8 cellular contexts compared by ENCODE assay signal in the genomic region with DNA sequence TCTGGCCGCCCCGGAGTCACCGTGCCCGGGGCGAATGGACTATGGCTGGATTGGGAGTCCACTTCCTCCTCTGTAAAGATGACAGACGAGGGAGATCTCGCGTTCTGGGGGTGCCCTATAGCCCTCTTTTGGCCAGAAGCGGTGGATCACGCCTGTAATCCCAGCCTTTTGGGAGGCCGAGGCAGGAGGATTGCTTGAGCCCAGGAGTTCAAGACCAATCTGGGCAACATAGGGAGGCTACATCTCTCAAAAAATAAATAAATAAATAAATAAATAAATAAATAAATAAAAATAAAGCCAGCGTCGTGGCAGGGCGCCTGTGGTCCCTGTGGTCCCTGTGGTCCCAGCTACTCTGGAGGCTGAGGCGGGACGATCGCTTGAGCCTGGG. TPM values are rescaled to one million over a fixed set of nuclear protein-coding genes. Genes with fewer than 3 reads are reported as not detected.
DNase-seq lines count a peak whose midpoint lies in the region; ATAC-seq and TF ChIP-seq lines count a peak whose summit lies in the region.
"Not testable (repeated sequence)": the region's sequence is repeated elsewhere in the genome, so short reads cannot be mapped to it uniquely, and the experiment has no call there.

No MANE protein-coding gene starts in this region.

- not testable (repeated sequence) for H3K9me3 ChIP-seq in BLaER1 treated with 17β-estradiol and CSF1 and Interleukin-3, amounts not matched to agents 10 nM and 100 nM (replicated peaks in 1 of 11); Panc1 (ENCODE audit: control insufficient read depth, insufficient read depth, low read depth, low read length); ectodermal cell (ENCODE audit: control insufficient read depth, low read length); iPS-15b (ENCODE audit: control insufficient read depth, insufficient read depth, low read length); neural cell (ENCODE audit: low read length); stomach

- not testable (repeated sequence) for BruUV-seq in Panc1 (replicated peaks; lab: Mats Ljungman, UMichigan)

- H3K36me3 Mint-ChIP-seq in activated naive CD4-positive, alpha-beta T cell treated with anti-CD3 and anti-CD28 coated beads for 36 hours (ENCODE audit: low read depth), result not testable (repeated sequence)

- POLR2A ChIA-PET in Panc1 (lab: Charles Lee), result not testable (repeated sequence)

- peak overlapping the region; percentile 83 for H3K4me3 Mint-ChIP-seq in activated naive CD4-positive, alpha-beta T cell treated with anti-CD3 and anti-CD28 coated beads for 36 hours

- DNase-seq in Panc1 (ENCODE audit: low read depth, low spot score); stomach: not testable (repeated sequence)
- DNase-seq in activated naive CD4-positive, alpha-beta T cell treated with anti-CD3 and anti-CD28 coated beads for 36 hours, result peak; percentile 12

- intact Hi-C loops in Panc1 (cut with micrococcal nuclease; ENCODE audit: unreplicated experiment); stomach (cut with DNase I; ENCODE audit: low total_unique reads): not testable (repeated sequence)
- intact Hi-C loops in activated naive CD4-positive, alpha-beta T cell treated with anti-CD3 and anti-CD28 coated beads for 36 hours (cut with micrococcal nuclease), result loop anchor here (10.0 kb wide), 1 partner anchor 751 kb away; the partner anchor contains the start of gene MAPK8

- H3K4me1 ChIP-seq in BLaER1 treated with 17β-estradiol and CSF1 and Interleukin-3, amounts not matched to agents 10 nM and 100 nM, result peaks cover 0 to 12% (median 3%) of the 10 kb centered on the region in 10 experiments; a peak in 9 of 20 replicates
- H3K4me1 ChIP-seq in Panc1 (ENCODE audit: control insufficient read depth, insufficient read depth, low read length); ectodermal cell (ENCODE audit: control insufficient read depth, insufficient read depth, low read length); iPS-15b (ENCODE audit: control insufficient read depth, insufficient read depth, low read length); stomach: not testable (repeated sequence)

- not testable (repeated sequence) for H3K79me2 ChIP-seq in neural cell (replicated peaks; ENCODE audit: insufficient read depth, low read length)

- peak overlapping the region; percentile 63 for H3K27ac Mint-ChIP-seq in activated naive CD4-positive, alpha-beta T cell treated with anti-CD3 and anti-CD28 coated beads for 36 hours

- 16 to 21% methylated on average over 6 of the region's 17 CpGs for WGBS in ectodermal cell, 2 experiments
- 7 to 39% (median 20%) methylated on average over 6 to 12 of the region's 17 CpGs for WGBS in stomach, 5 donors

- H3K9me3 Mint-ChIP-seq in activated naive CD4-positive, alpha-beta T cell treated with anti-CD3 and anti-CD28 coated beads for 36 hours, result not testable (repeated sequence)

- ATAC-seq in HG02938 (IDR thresholded peaks at IDR 0.05; ENCODE audit: unreplicated experiment), result peak; percentile 29
- ATAC-seq in Panc1, result not testable (repeated sequence)

- in situ Hi-C loops in Panc1 (cut with HindIII; ENCODE audit: low pct_unique_long_range_greater_than_20kb, low sequenced_read_pairs), result not testable (repeated sequence)

- not testable (repeated sequence) for TF ChIP-seq RAD21 in neural cell (conservative IDR thresholded peaks at IDR 0.05)

- H3K4me2 ChIP-seq in BLaER1 treated with 17β-estradiol and CSF1 and Interleukin-3, amounts not matched to agents 10 nM and 100 nM, result peak overlapping the region; percentile 31 to 66 (median 54); a peak in 19 of 22 replicates
- not testable (repeated sequence) for H3K4me2 ChIP-seq in neural cell (ENCODE audit: low read length)

- TF ChIP-seq CTCF in Panc1 (IDR thresholded peaks at IDR 0.05); neural cell (IDR thresholded peaks at IDR 0.05; ENCODE audit: poor library complexity, severe bottlenecking); stomach (IDR thresholded peaks at IDR 0.05): not testable (repeated sequence)

- not testable (repeated sequence) for H3K27me3 ChIP-seq in BLaER1 treated with 17β-estradiol and CSF1 and Interleukin-3, amounts not matched to agents 10 nM and 100 nM; Panc1 (ENCODE audit: control insufficient read depth, insufficient read depth, low read length); ectodermal cell (ENCODE audit: control insufficient read depth, insufficient read depth, low read length, poor library complexity, severe bottlenecking); iPS-15b (ENCODE audit: control insufficient read depth, insufficient read depth, low read length); neural cell (ENCODE audit: insufficient read depth, low read depth, low read length); stomach

- peak overlapping the region; percentile 77 to 88 (median 85) for H3K27ac ChIP-seq in BLaER1 treated with 17β-estradiol and CSF1 and Interleukin-3, amounts not matched to agents 10 nM and 100 nM
- H3K27ac ChIP-seq in Panc1 (ENCODE audit: low read length) (peak overlapping the region; percentile 82), ectodermal cell (ENCODE audit: insufficient read depth, low read depth, low read length, poor library complexity, severe bottlenecking) (peak overlapping the region; percentile 36), neural cell (ENCODE audit: low read length) (peak overlapping the region; percentile 77), stomach (peak overlapping the region; percentile 77 to 92 (median 87))

- H3K4me1 Mint-ChIP-seq in activated naive CD4-positive, alpha-beta T cell treated with anti-CD3 and anti-CD28 coated beads for 36 hours (ENCODE audit: low read depth), result not testable (repeated sequence)

- H3K9me2 ChIP-seq in neural cell (ENCODE audit: insufficient read depth, low read length), result not testable (repeated sequence)

- H3K4me3 ChIP-seq in BLaER1 treated with 17β-estradiol and CSF1 and Interleukin-3, amounts not matched to agents 10 nM and 100 nM, result peak overlapping the region; percentile 69 to 79 (median 74)
- H3K4me3 ChIP-seq in Panc1 (ENCODE audit: low read depth in 2 of 2, low read length in 2 of 2) (peak overlapping the region; percentile 66 to 77), ectodermal cell (ENCODE audit: insufficient read depth, low read depth, low read length) (peak overlapping the region; percentile 63), iPS-15b (ENCODE audit: low read depth, low read length) (peak overlapping the region; percentile 53), neural cell (ENCODE audit: low read length) (peak overlapping the region; percentile 69), stomach (peak overlapping the region; percentile 37 to 73 (median 58))

- H3F3A ChIP-seq in neural cell (ENCODE audit: insufficient read depth, low read length, poor library complexity, severe bottlenecking), result not testable (repeated sequence)

- H3K9ac ChIP-seq in BLaER1 treated with 17β-estradiol and CSF1 and Interleukin-3, amounts not matched to agents 10 nM and 100 nM, result peak overlapping the region; percentile 81 to 89 (median 86)
- peak overlapping the region; percentile 60 for H3K9ac ChIP-seq in iPS-15b (ENCODE audit: low read depth, low read length)
- H3K9ac ChIP-seq in neural cell (ENCODE audit: low read length), result peak overlapping the region; percentile 76

- not testable (repeated sequence) for H4K20me1 ChIP-seq in BLaER1 treated with 17β-estradiol and CSF1 and Interleukin-3, amounts not matched to agents 10 nM and 100 nM; neural cell (ENCODE audit: insufficient read depth)

- not testable (repeated sequence) for H3K36me3 ChIP-seq in BLaER1 treated with 17β-estradiol and CSF1 and Interleukin-3, amounts not matched to agents 10 nM and 100 nM; Panc1 (ENCODE audit: control insufficient read depth, insufficient read depth, low read length); ectodermal cell (ENCODE audit: control insufficient read depth, insufficient read depth, low read length); iPS-15b (ENCODE audit: control insufficient read depth, insufficient read depth, low read length); neural cell (ENCODE audit: insufficient read depth, low read length); stomach

- H3K27me3 Mint-ChIP-seq in activated naive CD4-positive, alpha-beta T cell treated with anti-CD3 and anti-CD28 coated beads for 36 hours (ENCODE audit: low read depth), result not testable (repeated sequence)

- not testable (repeated sequence) for TF ChIP-seq EP300 in neural cell (conservative IDR thresholded peaks at IDR 0.05; ENCODE audit: poor library complexity, severe bottlenecking); stomach (IDR thresholded peaks at IDR 0.05)

- H2AFZ ChIP-seq in neural cell (ENCODE audit: low read depth, low read length), result not testable (repeated sequence)

- TF ChIP-seq POLR2A in stomach (IDR thresholded peaks at IDR 0.05), result not testable (repeated sequence)

- CTCF ChIA-PET in Panc1 (lab: Charles Lee), result interaction anchor here (0.6 kb wide), 1 partner anchor 133 kb away, joined by 3 read pairs; no protein-coding TSS in a partner anchor
- CTCF ChIA-PET in activated naive CD4-positive, alpha-beta T cell treated with anti-CD3 and anti-CD28 coated beads for 36 hours (lab: Charles Lee), result not testable (repeated sequence)

RNA-seq across cellular contexts. Expression of gene AGAP9, which starts 30.4 kb away (rescaled TPM):
- total RNA-seq in Panc1 (2021; ENCODE audit: unreplicated experiment) (9.9 TPM), stomach (10 to 100 TPM in 4 of 5 donors, 1 to 10 TPM in 1; 1.4 to 40.3 (median 10.6) TPM)
- polyA plus RNA-seq in Panc1 (2012; ENCODE audit: insufficient read length), result 7.4 TPM
- 1 to 10 TPM; 6.7 to 7.9 TPM for total RNA-seq in activated naive CD4-positive, alpha-beta T cell treated with anti-CD3 and anti-CD28 coated beads for 36 hours
- 8.3 TPM for polyA plus RNA-seq in ectodermal cell (2013, experiment 1 of 4)
- 9.3 TPM for polyA plus RNA-seq in ectodermal cell (2013, experiment 2 of 4)
- polyA plus RNA-seq in ectodermal cell (2013, experiment 3 of 4), result 5.7 TPM
- 7.0 TPM for polyA plus RNA-seq in ectodermal cell (2013, experiment 4 of 4)
- polyA plus RNA-seq in neural cell (12.0 and 14.5 TPM in 2 replicates), stomach (10 to 100 TPM in 1 of 3 donors, 1 to 10 TPM in 2; 3.1 to 10.8 (median 3.4) TPM)
- polyA minus RNA-seq in neural cell, result 7.5 and 8.7 TPM in 2 replicates

Comparison
In these comparisons a context has a peak if more than half of its experiments do, and no peak if none do; other contexts are left out.
1. H3K27ac ChIP-seq: peak in every context shown above with its lines; median percentile 87 in stomach; 85 in BLaER1 treated with 17β-estradiol and CSF1 and Interleukin-3, amounts not matched to agents 10 nM and 100 nM; 82 in Panc1; 77 in neural cell; 36 in ectodermal cell.